ENCODE assay signal across 8 cellular contexts in genomic region chr7:128940494-128941322, GRCh38. TPM values are rescaled to one million over a fixed set of nuclear protein-coding genes. Genes with fewer than 3 reads are reported as not detected.
DNase-seq lines count a peak whose midpoint lies in the region; ATAC-seq and TF ChIP-seq lines count a peak whose summit lies in the region.

No MANE protein-coding gene starts in this region.

- peak; percentile 39 for DNase-seq in activated naive CD4-positive, alpha-beta T cell treated with anti-CD3 and anti-CD28 coated beads, Interleukin-2, amount 10 ng/mL, durations not matched to agents 7 days and 5 days
- no peak for DNase-seq in activated naive CD4-positive, alpha-beta T cell (lab: John Stamatoyannopoulos, UW)
- DNase-seq in left ventricle myocardium inferior (peak; percentile 66), upper lobe of right lung (peak; percentile 88), activated gamma-delta T cell treated with Interleukin-2 at 50 U/mL for 16 hours (no peak), HT-29 (ENCODE audit: low spot score) (no peak)

- H3K9me2 ChIP-seq in OCI-LY1 (ENCODE audit: low read depth, low read length) = no peaks in the 10 kb centered on the region

- peaks cover 38% of the 10 kb centered on the region for H3K4me1 Mint-ChIP-seq in activated naive CD4-positive, alpha-beta T cell treated with anti-CD3 and anti-CD28 coated beads, Interleukin-2, amount 10 ng/mL, durations not matched to agents 7 days and 5 days

- intact Hi-C loops in left ventricle myocardium inferior (cut with micrococcal nuclease) (no loop called here), upper lobe of right lung (cut with DNase I) (no loop called here)

- no peaks in the 10 kb centered on the region for H3K36me3 ChIP-seq in OCI-LY1 (ENCODE audit: insufficient read depth, low read length)
- no peaks in the 10 kb centered on the region for H3K36me3 ChIP-seq in left ventricle myocardium inferior
- no peaks in the 10 kb centered on the region for H3K36me3 ChIP-seq in upper lobe of right lung

- H3K9me3 Mint-ChIP-seq in activated naive CD4-positive, alpha-beta T cell treated with anti-CD3 and anti-CD28 coated beads, Interleukin-2, amount 10 ng/mL, durations not matched to agents 7 days and 5 days = no peaks in the 10 kb centered on the region

- peak overlapping the region; percentile 49 for H3K27ac Mint-ChIP-seq in activated naive CD4-positive, alpha-beta T cell treated with anti-CD3 and anti-CD28 coated beads, Interleukin-2, amount 10 ng/mL, durations not matched to agents 7 days and 5 days

- ATAC-seq in HG02870 (IDR thresholded peaks at IDR 0.05; ENCODE audit: unreplicated experiment) (peak; percentile 41), upper lobe of right lung (peak; percentile 79)

- H3K4me2 ChIP-seq in OCI-LY1 (ENCODE audit: low read length) = peak overlapping the region; percentile 55

- H3F3A ChIP-seq in OCI-LY1 (ENCODE audit: insufficient read depth, low read length) = no peaks in the 10 kb centered on the region

- H3K4me1 ChIP-seq in OCI-LY1 (ENCODE audit: insufficient read depth, low read length, severe bottlenecking) (peaks cover 41% of the 10 kb centered on the region), left ventricle myocardium inferior (peaks cover 18% of the 10 kb centered on the region), upper lobe of right lung (no peaks in the 10 kb centered on the region)

- peaks cover 2% of the 10 kb centered on the region for H3K36me3 Mint-ChIP-seq in activated naive CD4-positive, alpha-beta T cell treated with anti-CD3 and anti-CD28 coated beads, Interleukin-2, amount 10 ng/mL, durations not matched to agents 7 days and 5 days

- no peak overlapping the region for H2AFZ ChIP-seq in OCI-LY1 (ENCODE audit: low read length)

- 0 out of 2 replicates have a peak, but pooled peaks cover 10% of the 10 kb centered on the region for H3K27me3 ChIP-seq in OCI-LY1 (ENCODE audit: insufficient read depth, low read length)
- H3K27me3 ChIP-seq in left ventricle myocardium inferior (ENCODE audit: low read depth) = peaks cover 83% of the 10 kb centered on the region
- peaks cover 15% of the 10 kb centered on the region for H3K27me3 ChIP-seq in upper lobe of right lung

- H3K9ac ChIP-seq in OCI-LY1 (ENCODE audit: low read length) = peak overlapping the region; percentile 46; the same call in 1 of the 2 replicates

- peak overlapping the region; percentile 76 for H3K27ac ChIP-seq in OCI-LY1 (ENCODE audit: low read depth, low read length, poor library complexity, severe bottlenecking)
- peak overlapping the region; percentile 50 for H3K27ac ChIP-seq in left ventricle myocardium inferior (replicated peaks)
- H3K27ac ChIP-seq in upper lobe of right lung = peak overlapping the region; percentile 68

- CTCF ChIA-PET in activated naive CD4-positive, alpha-beta T cell treated with anti-CD3 and anti-CD28 coated beads, Interleukin-2, amount 10 ng/mL, durations not matched to agents 7 days and 5 days (lab: Charles Lee) = interaction anchor here (0.9 to 1.8 kb wide), 6 partner anchors 12 to 151 kb away, joined by 3 to 8 read pairs (median 4); no protein-coding TSS in a partner anchor

- H3K27me3 Mint-ChIP-seq in activated naive CD4-positive, alpha-beta T cell treated with anti-CD3 and anti-CD28 coated beads, Interleukin-2, amount 10 ng/mL, durations not matched to agents 7 days and 5 days = peaks cover 69% of the 10 kb centered on the region

- TF ChIP-seq CTCF in OCI-LY1 (IDR thresholded peaks at IDR 0.05; ENCODE audit: low read length) = no peak
- TF ChIP-seq CTCF in left ventricle myocardium inferior (IDR thresholded peaks at IDR 0.05; ENCODE audit: borderline replicate concordance) = no peak
- no peak for TF ChIP-seq CTCF in upper lobe of right lung (IDR thresholded peaks at IDR 0.05)

- H3K9me3 ChIP-seq in OCI-LY1 (ENCODE audit: low read length) = no peaks in the 10 kb centered on the region
- H3K9me3 ChIP-seq in left ventricle myocardium inferior (replicated peaks) = no peaks in the 10 kb centered on the region
- no peaks in the 10 kb centered on the region for H3K9me3 ChIP-seq in upper lobe of right lung

- H4K20me1 ChIP-seq in OCI-LY1 (ENCODE audit: insufficient read depth, low read length) = no peaks in the 10 kb centered on the region

- no peaks in the 10 kb centered on the region for H3K79me2 ChIP-seq in OCI-LY1 (ENCODE audit: insufficient read depth, low read length)

- H3K4me3 Mint-ChIP-seq in activated naive CD4-positive, alpha-beta T cell treated with anti-CD3 and anti-CD28 coated beads, Interleukin-2, amount 10 ng/mL, durations not matched to agents 7 days and 5 days = no peak overlapping the region

- peak overlapping the region; percentile 39 for H3K4me3 ChIP-seq in OCI-LY1 (ENCODE audit: low read depth, low read length, poor library complexity, severe bottlenecking)
- H3K4me3 ChIP-seq in left ventricle myocardium inferior = peak overlapping the region; percentile 30
- peak overlapping the region; percentile 60 for H3K4me3 ChIP-seq in upper lobe of right lung

RNA-seq across cellular contexts. Expression of gene IRF5, which starts 3.0 kb away (rescaled TPM):
- total RNA-seq in left ventricle myocardium inferior (2.2 TPM), upper lobe of right lung (29.4 TPM)
- 17.9 and 19.1 TPM in 2 replicates for total RNA-seq in HT-29 (2014; rRNA removed; shearing (Covaris generic))

RNA-seq across cellular contexts. Expression of gene KCP, which starts 30.2 kb away (rescaled TPM):
- total RNA-seq in left ventricle myocardium inferior = 0.19 TPM
- 1.3 TPM for total RNA-seq in upper lobe of right lung
- 1.0 and 1.2 TPM in 2 replicates for total RNA-seq in HT-29 (2014; rRNA removed; shearing (Covaris generic))

Comparison
In these comparisons a context has a peak if more than half of its experiments do, and no peak if none do; other contexts are left out.
1. DNase-seq: peak in activated naive CD4-positive, alpha-beta T cell treated with anti-CD3 and anti-CD28 coated beads, Interleukin-2, amount 10 ng/mL, durations not matched to agents 7 days and 5 days (single experiment), left ventricle myocardium inferior (single experiment) and upper lobe of right lung (single experiment); none in activated naive CD4-positive, alpha-beta T cell (0 of 4), activated gamma-delta T cell treated with Interleukin-2 at 50 U/mL for 16 hours (single experiment) and HT-29 (single experiment).
2. Peak in every context shown above with its lines, with median percentiles within 50 percentile points of each other: H3K27ac ChIP-seq and H3K4me3 ChIP-seq.